ENCODE assay signal across 8 cellular contexts in the genomic region with DNA sequence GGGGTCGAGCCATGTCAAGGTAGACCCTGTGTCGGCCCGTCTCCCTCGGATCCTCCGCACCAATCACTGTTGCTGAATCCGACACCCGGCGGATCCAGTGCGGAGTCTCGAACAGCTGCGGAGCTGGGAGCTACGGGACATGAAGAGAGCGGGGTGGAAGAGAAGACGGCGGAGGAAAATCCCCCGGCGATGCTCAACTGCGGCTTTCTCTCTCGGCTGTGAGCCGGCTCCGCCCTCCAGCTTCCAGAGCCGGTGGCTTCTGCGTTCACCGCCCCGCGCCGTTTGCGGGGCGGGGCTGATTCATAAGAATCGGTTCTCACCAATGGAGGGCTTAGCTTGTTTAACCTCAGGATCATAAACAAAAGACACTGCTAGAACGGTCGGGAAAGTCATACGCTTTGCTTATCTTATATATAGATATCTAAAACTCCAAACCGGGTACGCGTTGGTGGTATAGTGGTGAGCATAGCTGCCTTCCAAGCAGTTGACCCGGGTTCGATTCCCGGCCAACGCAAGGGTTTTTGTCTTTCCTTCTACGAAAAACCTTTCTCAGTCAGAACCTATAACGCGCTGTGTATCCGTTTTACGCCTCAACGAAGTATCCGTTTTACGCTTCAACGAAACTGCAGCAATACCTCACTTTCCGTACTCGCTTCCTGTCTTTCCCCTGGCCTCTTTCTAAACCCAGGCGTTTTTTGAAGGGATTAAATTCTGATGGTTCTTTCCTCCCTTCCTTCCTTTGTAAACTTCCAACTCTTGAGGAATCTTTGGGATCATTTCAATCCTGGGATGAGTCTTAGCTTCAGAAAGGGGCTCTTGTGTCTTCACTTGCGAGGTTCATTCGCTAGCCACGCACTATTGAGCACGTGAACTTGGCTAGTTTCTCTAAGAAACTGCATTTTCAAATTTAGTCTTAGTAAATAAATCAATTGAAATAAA. TPM values are rescaled to one million over a fixed set of nuclear protein-coding genes. Genes with fewer than 3 reads are reported as not detected.
DNase-seq lines count a peak whose midpoint lies in the region; ATAC-seq and TF ChIP-seq lines count a peak whose summit lies in the region.
"Not testable (repeated sequence)": the region's sequence is repeated elsewhere in the genome, so short reads cannot be mapped to it uniquely, and the experiment has no call there.

No MANE protein-coding gene starts in this region.

- TF ChIP-seq CTCF in AG04450 (IDR thresholded peaks at IDR 0.05; ENCODE audit: low read depth, low read length): not testable (repeated sequence)

- DNase-seq in AG04450 (ENCODE audit: low read depth, low spot score) (peak; percentile 93), NCI-H446 (lab: John Stamatoyannopoulos, UW) (peak; percentile 92 to 98), iris pigment epithelial cell (ENCODE audit: low read depth) (peak; percentile 93), smooth muscle cell of the brain vasculature (ENCODE audit: low read depth, low spot score) (peak; percentile 69)
- peak; percentile 93 for DNase-seq in central memory CD4-positive, alpha-beta T cell

- H3K27me3 ChIP-seq in AG04450 (ENCODE audit: control insufficient read depth, insufficient read depth, low read length): not testable (repeated sequence)

- POLR2A ChIA-PET in AG04450 (lab: Yijun Ruan, JAX): interaction anchor here (1.2 to 1.3 kb wide), 2 partner anchors 10 to 219 kb away, joined by 4 to 5 read pairs; a partner anchor contains a TSS

- H3K4me3 ChIP-seq in AG04450 (ENCODE audit: low read depth, low read length): peak overlapping the region; percentile 67

- not testable (repeated sequence) for H3K9me3 ChIP-seq in AG04450 (ENCODE audit: control insufficient read depth, insufficient read depth, low read length)

- ATAC-seq in GM19023 (IDR thresholded peaks at IDR 0.05; ENCODE audit: unreplicated experiment): peak; percentile 71
- ATAC-seq in HG03342 (IDR thresholded peaks at IDR 0.05; ENCODE audit: unreplicated experiment): peak; percentile 69
- peak; percentile 87 to 88 for ATAC-seq in activated CD4-positive, CD25-positive, alpha-beta regulatory T cell treated with anti-CD3 and anti-CD28 coated beads, Interleukin-2, amount 50 U/mL, for 24 hours

- CTCF ChIA-PET in AG04450 (lab: Charles Lee): interaction anchor here (1.6 to 2.0 kb wide), 2 partner anchors 44 to 210 kb away, joined by 8 to 11 read pairs; no protein-coding TSS in a partner anchor

- peak overlapping the region; percentile 77 for H3K27ac ChIP-seq in AG04450 (ENCODE audit: low read depth, low read length)

RNA-seq across cellular contexts. Expression of a gene that starts 6.6 kb away (rescaled TPM):
- 0.27 and 0.63 TPM in 2 replicates for polyA plus RNA-seq in AG04450 (2011; rRNA removed)
- 0.56 TPM in 1 of 2 replicates, not detected in the other for polyA minus RNA-seq in AG04450 (2011; rRNA and poly(A)+ RNA removed)

RNA-seq across cellular contexts. Expression of a gene that starts 18.7 kb away (rescaled TPM):
- not detected in 2 replicates for polyA plus RNA-seq in AG04450 (2011; rRNA removed)
- polyA minus RNA-seq in AG04450 (2011; rRNA and poly(A)+ RNA removed): not detected in 2 replicates

RNA-seq across cellular contexts. Expression of a gene that starts 25.7 kb away (rescaled TPM):
- polyA plus RNA-seq in AG04450 (2011; rRNA removed): 2.0 and 2.3 TPM in 2 replicates
- 0.83 and 1.4 TPM in 2 replicates for polyA minus RNA-seq in AG04450 (2011; rRNA and poly(A)+ RNA removed)

Comparison
In these comparisons a context has a peak if more than half of its experiments do, and no peak if none do; other contexts are left out.
1. Peak in every context shown above with its lines: DNase-seq, ATAC-seq, H3K4me3 ChIP-seq and H3K27ac ChIP-seq.